In the genomic region with DNA sequence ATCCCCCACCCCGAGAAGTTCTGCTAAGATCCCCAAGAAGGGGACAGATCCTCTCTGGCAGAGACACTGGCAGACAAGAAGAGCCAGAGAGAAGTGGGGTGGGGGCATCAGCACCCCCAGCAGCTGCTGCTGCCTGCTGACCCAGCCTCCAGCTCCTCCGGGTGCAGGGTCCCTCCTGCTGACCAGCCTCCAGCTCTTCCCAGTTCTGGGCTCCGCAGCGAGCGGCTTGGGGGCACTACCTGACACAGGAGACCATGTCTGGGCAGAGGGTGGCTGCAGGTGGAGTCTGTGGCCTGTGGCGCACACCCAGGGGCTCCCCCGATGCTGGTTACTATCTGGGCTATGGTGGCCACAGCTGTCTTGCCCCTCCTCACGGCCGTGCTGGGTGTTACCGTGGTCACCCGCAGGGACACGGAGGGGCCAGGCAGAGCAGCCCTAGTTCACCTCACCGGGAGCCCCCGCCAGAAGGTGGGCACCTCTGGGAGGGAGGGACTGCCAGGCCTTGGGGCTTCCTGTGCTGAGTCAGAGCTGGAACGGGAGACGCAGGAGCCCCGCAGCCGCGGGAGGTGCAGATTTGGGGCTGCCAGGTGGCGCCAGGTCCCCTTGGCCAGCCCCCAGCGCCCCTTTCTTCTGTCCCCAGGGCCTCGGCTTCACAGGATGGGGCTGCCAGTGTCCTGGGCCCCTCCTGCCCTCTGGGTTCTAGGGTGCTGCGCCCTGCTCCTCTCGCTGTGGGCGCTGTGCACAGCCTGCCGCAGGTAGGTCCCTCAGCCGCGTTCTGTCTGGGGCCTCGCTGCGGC, we compare ENCODE assay signal across 9 cellular contexts. TPM values are rescaled to one million over a fixed set of nuclear protein-coding genes. Genes with fewer than 3 reads are reported as not detected.
A peak's percentile ranks its signal among the peaks of the same experiment; 100 is the strongest.
DNase-seq lines count a peak whose midpoint lies in the region; ATAC-seq and TF ChIP-seq lines count a peak whose summit lies in the region.
"Had no signal": no experiment of that assay in that cellular context is flagged by ENCODE, and none has a peak within 500 bp of the region (broad histone marks: within the 10 kb centered on the region; RNA-seq: fewer than 3 reads in every experiment).

No MANE protein-coding gene starts in this region.

- no peaks in the 10 kb centered on the region for H3K27me3 ChIP-seq in smooth muscle cell (ENCODE audit: low read depth)
- H3K27me3 ChIP-seq in gastrocnemius medialis = no peaks in the 10 kb centered on the region

- no peaks in the 10 kb centered on the region for H3K27me3 Mint-ChIP-seq in chondrocyte (ENCODE audit: low read depth)

- in situ Hi-C loops in GM13977 (cut with MboI; ENCODE audit: low pct_unique_long_range_greater_than_20kb, low sequenced_read_pairs, unreplicated experiment) = no loop called here
- in situ Hi-C loops in gastrocnemius medialis (cut with MboI; ENCODE audit: low sequenced_read_pairs in 4 of 4) = no loop called here

- intact Hi-C loops in gastrocnemius medialis (cut with DNase I; ENCODE audit: low total_unique reads) = loop anchor here (5.0 kb wide), 1 partner anchor 95 kb away; no protein-coding TSS in a partner anchor

- no peaks in the 10 kb centered on the region for H3K79me2 ChIP-seq in smooth muscle cell (ENCODE audit: low read depth)

- peaks cover 17% of the 10 kb centered on the region for H3F3A ChIP-seq in smooth muscle cell (ENCODE audit: low read depth)

- 55% methylated on average over 29 of the region's 30 CpGs for WGBS in smooth muscle cell (ENCODE audit: low lambda C conversion rate)

- H3K4me1 Mint-ChIP-seq in chondrocyte (ENCODE audit: low read depth) = peaks cover 3% of the 10 kb centered on the region

- H4K20me1 ChIP-seq in smooth muscle cell (ENCODE audit: low read depth) = peaks cover 62% of the 10 kb centered on the region

- H2AFZ ChIP-seq in smooth muscle cell (ENCODE audit: low read depth) = no peak overlapping the region
- H2AFZ ChIP-seq: parathyroid adenoma had no signal

- H3K4me3 Mint-ChIP-seq in chondrocyte (ENCODE audit: unreplicated experiment) = no peak overlapping the region

- no peak for TF ChIP-seq POLR2A in gastrocnemius medialis (IDR thresholded peaks at IDR 0.05)

- no peaks in the 10 kb centered on the region for H3K9me3 Mint-ChIP-seq in chondrocyte (ENCODE audit: low read depth)

- H3K36me3 Mint-ChIP-seq in chondrocyte (ENCODE audit: low read depth) = peaks cover 4% of the 10 kb centered on the region

- H3K36me3 ChIP-seq in smooth muscle cell (ENCODE audit: low read depth) = no peaks in the 10 kb centered on the region
- peaks cover 0 to 35% of the 10 kb centered on the region in 2 donors for H3K36me3 ChIP-seq in gastrocnemius medialis

- no peak overlapping the region for H3K27ac Mint-ChIP-seq in chondrocyte (ENCODE audit: unreplicated experiment)

- TF ChIP-seq CTCF in GM13977 (IDR thresholded peaks at IDR 0.05; ENCODE audit: extremely low read depth, insufficient read depth, missing control alignments) (no peak), chondrocyte (IDR thresholded peaks at IDR 0.05) (no peak), smooth muscle cell (IDR thresholded peaks at IDR 0.05; ENCODE audit: borderline replicate concordance, insufficient read depth, poor library complexity, severe bottlenecking) (no peak), gastrocnemius medialis (IDR thresholded peaks at IDR 0.05 in 4 of 5, conservative IDR thresholded peaks at IDR 0.05 in 1 of 5) (no peak)

- no peak overlapping the region for H3K9ac ChIP-seq in smooth muscle cell (ENCODE audit: low read depth)
- H3K9ac ChIP-seq: parathyroid adenoma had no signal

- peak overlapping the region; percentile 58 for H3K4me3 ChIP-seq in smooth muscle cell
- H3K4me3 ChIP-seq in gastrocnemius medialis = no peak overlapping the region

- H3K4me2 ChIP-seq in smooth muscle cell = peak overlapping the region; percentile 96

- peak; percentile 73 for DNase-seq in GM13977 (ENCODE audit: low spot score)
- DNase-seq in T-helper 1 cell = peak in 4 of 5 donors; percentile 46 to 73 (median 59)
- peak; percentile 83 for DNase-seq in chondrocyte (ENCODE audit: low spot score)
- no peak for DNase-seq in smooth muscle cell (lab: John Stamatoyannopoulos, UW; ENCODE audit: unreplicated experiment)
- no peak for DNase-seq in NCI-H524 treated with DMSO at 0.1 percent for 48 hours (lab: John Stamatoyannopoulos, UW)
- no peak for DNase-seq in gastrocnemius medialis

- no peak for ATAC-seq in GM21717 (IDR thresholded peaks at IDR 0.05; ENCODE audit: unreplicated experiment)
- ATAC-seq in HG03378 (IDR thresholded peaks at IDR 0.05; ENCODE audit: unreplicated experiment) = no peak
- no peak for ATAC-seq in gastrocnemius medialis

- H3K9me3 ChIP-seq in smooth muscle cell (replicated peaks; ENCODE audit: low read depth) (no peaks in the 10 kb centered on the region), gastrocnemius medialis (no peaks in the 10 kb centered on the region)

- H3K27ac ChIP-seq in smooth muscle cell (ENCODE audit: low read depth) (no peak overlapping the region), gastrocnemius medialis (no peak overlapping the region)
- H3K27ac ChIP-seq: parathyroid adenoma had no signal

- H3K4me1 ChIP-seq in smooth muscle cell (ENCODE audit: low read depth) = peaks cover 30% of the 10 kb centered on the region
- peaks cover 17 to 32% of the 10 kb centered on the region in 2 donors for H3K4me1 ChIP-seq in gastrocnemius medialis

RNA-seq across cellular contexts. Expression of gene LIME1, which starts 0.6 kb away (rescaled TPM):
- total RNA-seq in chondrocyte (6.8 to 9.7 TPM (median 7.1 TPM) in 3 replicates), smooth muscle cell (2.9 and 7.2 TPM in 2 replicates), gastrocnemius medialis (1 to 10 TPM; 2.0 to 6.3 (median 4.1) TPM)
- 6.0 and 6.9 TPM in 2 replicates for polyA plus RNA-seq in smooth muscle cell

RNA-seq across cellular contexts. Expression of gene SLC2A4RG, which starts 2.5 kb away (rescaled TPM):
- 90.7 to 105 TPM (median 101 TPM) in 3 replicates for total RNA-seq in chondrocyte
- 24.4 and 43.7 TPM in 2 replicates for total RNA-seq in smooth muscle cell
- polyA plus RNA-seq in smooth muscle cell = 45.6 and 58.4 TPM in 2 replicates
- 10 to 100 TPM; 26.0 to 58.7 (median 39.1) TPM for total RNA-seq in gastrocnemius medialis

RNA-seq across cellular contexts. Expression of gene ZGPAT, which starts 29.3 kb away (rescaled TPM):
- total RNA-seq in chondrocyte (19.2 to 25.6 TPM (median 20.6 TPM) in 3 replicates), smooth muscle cell (8.3 and 13.8 TPM in 2 replicates), gastrocnemius medialis (10 to 100 TPM; 13.4 to 20.8 (median 15.5) TPM)
- 32.3 and 36.2 TPM in 2 replicates for polyA plus RNA-seq in smooth muscle cell

RNA-seq across cellular contexts. Expression of gene ARFRP1, which starts 29.3 kb away (rescaled TPM):
- total RNA-seq in chondrocyte = 37.8 to 47.4 TPM (median 39.8 TPM) in 3 replicates
- total RNA-seq in smooth muscle cell = 11.8 and 27.4 TPM in 2 replicates
- 42.3 and 51.9 TPM in 2 replicates for polyA plus RNA-seq in smooth muscle cell
- 10 to 100 TPM; 26.9 to 35.1 (median 27.8) TPM for total RNA-seq in gastrocnemius medialis

RNA-seq across cellular contexts. Expression of gene TNFRSF6B, which starts 40.6 kb away (rescaled TPM):
- total RNA-seq in chondrocyte (0.79 to 0.99 TPM in 2 of 3 replicates, not detected in the other), smooth muscle cell (9.2 and 13.1 TPM in 2 replicates), gastrocnemius medialis (1 to 10 TPM; 1.2 to 4.8 (median 3.1) TPM)
- 13.1 and 17.1 TPM in 2 replicates for polyA plus RNA-seq in smooth muscle cell

Comparison
In these comparisons a context has a peak if more than half of its experiments do, and no peak if none do; other contexts are left out.
1. DNase-seq: peak in GM13977 (single experiment), T-helper 1 cell (4 of 5) and chondrocyte (single experiment); none in smooth muscle cell (single experiment), NCI-H524 treated with DMSO at 0.1 percent for 48 hours (single experiment) and gastrocnemius medialis (0 of 2).